13 cellular contexts compared by ENCODE assay signal in genomic region chr1:25017436-25018109, GRCh38.
DNase-seq lines count a peak whose midpoint lies in the region; ATAC-seq and TF ChIP-seq lines count a peak whose summit lies in the region.
"Had no signal": no experiment of that assay in that cellular context is flagged by ENCODE, and none has a peak within 500 bp of the region (broad histone marks: within the 10 kb centered on the region; RNA-seq: fewer than 3 reads in every experiment).

No MANE protein-coding gene starts in this region.

- no peak for ATAC-seq in stimulated activated naive CD8-positive, alpha-beta T cell treated with anti-CD3 and anti-CD28 coated beads, Interleukin-15, amount 100 ng/mL, for 72 hours

- BruUV-seq in MCF 10A (replicated peaks; lab: Mats Ljungman, UMichigan) = no TSS peak

- intact Hi-C loops in MCF 10A (cut with micrococcal nuclease) = no loop called here
- intact Hi-C loops in breast epithelium (cut with DNase I; ENCODE audit: low total_unique reads) = no loop called here

- H3K36me3 ChIP-seq in breast epithelium (no peaks in the 10 kb centered on the region), WERI-Rb-1 (no peaks in the 10 kb centered on the region)
- H3K36me3 ChIP-seq: adrenal gland had no signal

- no peaks in the 10 kb centered on the region for H3K4me1 ChIP-seq in breast epithelium
- H3K4me1 ChIP-seq: adrenal gland, parathyroid adenoma had no signal

- peaks cover 4% of the 10 kb centered on the region for H3K36me3 Mint-ChIP-seq in MCF 10A (ENCODE audit: insufficient read depth, unreplicated experiment)

- CTCF ChIA-PET in MCF 10A (lab: Yijun Ruan, JAX) = no interaction called here

- H3K27me3 ChIP-seq in breast epithelium = no peaks in the 10 kb centered on the region
- H3K27me3 ChIP-seq in WERI-Rb-1 (ENCODE audit: insufficient read depth, low read depth, severe bottlenecking) = no peaks in the 10 kb centered on the region
- H3K27me3 ChIP-seq: adrenal gland had no signal

- peak; percentile 79 for DNase-seq in MCF 10A (ENCODE audit: unreplicated experiment)
- no peak for DNase-seq in breast epithelium (ENCODE audit: low spot score in 2 of 2)
- DNase-seq in WERI-Rb-1 = peak; percentile 52
- DNase-seq in fibroblast of the aortic adventitia (ENCODE audit: low read depth) = no peak
- DNase-seq in stimulated activated naive CD8-positive, alpha-beta T cell treated with anti-CD3 and anti-CD28 coated beads, Interleukin-15, amount 100 ng/mL, for 72 hours = no peak
- no peak for DNase-seq in NCI-H345 (lab: John Stamatoyannopoulos, UW)
- DNase-seq in HuH-7 (ENCODE audit: low spot score) = no peak
- DNase-seq in NCI-H226 = no peak
- DNase-seq: adrenal gland, kidney, NCI-H526 treated with DMSO at 0.1 percent for 48 hours had no signal

- H3K4me3 ChIP-seq in breast epithelium (no peak overlapping the region), WERI-Rb-1 (ENCODE audit: low read depth, low read length) (no peak overlapping the region), fibroblast of the aortic adventitia (ENCODE audit: low read depth, low read length) (no peak overlapping the region)
- H3K4me3 ChIP-seq: adrenal gland had no signal

- no peaks in the 10 kb centered on the region for H3K27me3 Mint-ChIP-seq in MCF 10A (ENCODE audit: insufficient read depth, unreplicated experiment)
- H3K27me3 Mint-ChIP-seq in stimulated activated naive CD8-positive, alpha-beta T cell treated with anti-CD3 and anti-CD28 coated beads, Interleukin-15, amount 100 ng/mL, for 72 hours = no peaks in the 10 kb centered on the region

- H3K4me3 Mint-ChIP-seq in MCF 10A (ENCODE audit: unreplicated experiment) = no peak overlapping the region
- peak overlapping the region; percentile 42 to 54 for H3K4me3 Mint-ChIP-seq in stimulated activated naive CD8-positive, alpha-beta T cell treated with anti-CD3 and anti-CD28 coated beads, Interleukin-15, amount 100 ng/mL, for 72 hours

- no peaks in the 10 kb centered on the region for H3K9me3 ChIP-seq in breast epithelium
- no peaks in the 10 kb centered on the region for H3K9me3 ChIP-seq in WERI-Rb-1 (ENCODE audit: severe bottlenecking)
- H3K9me3 ChIP-seq: adrenal gland had no signal

- H3K27ac ChIP-seq in breast epithelium = peak overlapping the region in 1 of 2 donors; percentile 32
- H3K27ac ChIP-seq in WERI-Rb-1 = no peak overlapping the region
- H3K27ac ChIP-seq: adrenal gland, C4-2B, parathyroid adenoma had no signal

- TF ChIP-seq CTCF in MCF 10A (IDR thresholded peaks at IDR 0.05; ENCODE audit: unreplicated experiment) = no peak
- TF ChIP-seq CTCF in breast epithelium (IDR thresholded peaks at IDR 0.05) = no peak
- peak; percentile 58; the same call in 1 of the 2 replicates for TF ChIP-seq CTCF in WERI-Rb-1 (IDR thresholded peaks at IDR 0.05; ENCODE audit: low read depth, low read length)
- TF ChIP-seq CTCF in fibroblast of the aortic adventitia (IDR thresholded peaks at IDR 0.05; ENCODE audit: insufficient read depth, low read length) = peak; percentile 4

- H3K9me3 Mint-ChIP-seq in MCF 10A (ENCODE audit: unreplicated experiment) = no peaks in the 10 kb centered on the region
- no peaks in the 10 kb centered on the region for H3K9me3 Mint-ChIP-seq in stimulated activated naive CD8-positive, alpha-beta T cell treated with anti-CD3 and anti-CD28 coated beads, Interleukin-15, amount 100 ng/mL, for 72 hours

- H3K27ac Mint-ChIP-seq in MCF 10A (ENCODE audit: low read depth, unreplicated experiment) = no peak overlapping the region
- peak overlapping the region; percentile 87 to 93 for H3K27ac Mint-ChIP-seq in stimulated activated naive CD8-positive, alpha-beta T cell treated with anti-CD3 and anti-CD28 coated beads, Interleukin-15, amount 100 ng/mL, for 72 hours

- no peaks in the 10 kb centered on the region for H3K4me1 Mint-ChIP-seq in MCF 10A (ENCODE audit: insufficient read depth, unreplicated experiment)
- peaks cover 80% of the 10 kb centered on the region for H3K4me1 Mint-ChIP-seq in stimulated activated naive CD8-positive, alpha-beta T cell treated with anti-CD3 and anti-CD28 coated beads, Interleukin-15, amount 100 ng/mL, for 72 hours

- TF ChIP-seq POLR2A in breast epithelium (IDR thresholded peaks at IDR 0.05) = no peak

- POLR2A ChIA-PET in MCF 10A (lab: Yijun Ruan, JAX) = no interaction called here

Comparison
In these comparisons a context has a peak if more than half of its experiments do, and no peak if none do; other contexts are left out.
1. DNase-seq: peak in MCF 10A (single experiment) and WERI-Rb-1 (single experiment); none in breast epithelium (0 of 2), fibroblast of the aortic adventitia (single experiment), stimulated activated naive CD8-positive, alpha-beta T cell treated with anti-CD3 and anti-CD28 coated beads, Interleukin-15, amount 100 ng/mL, for 72 hours (0 of 2), NCI-H345 (single experiment), HuH-7 (single experiment) and NCI-H226 (single experiment).
2. CTCF ChIP-seq: peak in WERI-Rb-1 (single experiment) and fibroblast of the aortic adventitia (single experiment); none in MCF 10A (single experiment) and breast epithelium (0 of 3).